1 cellular context compared by ENCODE assay signal in genomic region chr11:126159719-126160344, GRCh38.
TF ChIP-seq lines count a peak whose summit lies in the region.

No MANE protein-coding gene starts in this region.

TF ChIP-seq in H1, 55 proteins besides CTCF, POLR2A, EP300 and RAD21:
- TF ChIP-seq RBBP5 (IDR thresholded peaks at IDR 0.05; ENCODE audit: borderline replicate concordance, low read depth, low read length): peak; percentile 41; the same call in 1 of the 2 replicates
- no peak for TF ChIP-seq TBP (IDR thresholded peaks at IDR 0.05; ENCODE audit: low read depth, low read length)
- TF ChIP-seq BCL11A (IDR thresholded peaks at IDR 0.05; ENCODE audit: low read depth in 2 of 2, low read length in 2 of 2): no peak
- TF ChIP-seq SIRT6 (IDR thresholded peaks at IDR 0.05; ENCODE audit: low read length): no peak
- no peak for TF ChIP-seq EGR1 (IDR thresholded peaks at IDR 0.05; ENCODE audit: borderline replicate concordance, low read depth, low read length)
- peak in 1 of 2 experiments; percentile 59; a peak in 1 of 4 replicates for TF ChIP-seq SIN3A (conservative IDR thresholded peaks at IDR 0.05 in 1 of 2, IDR thresholded peaks at IDR 0.05 in 1 of 2; ENCODE audit: low read depth in 1 of 2, low read length in 2 of 2)
- 0 out of 2 replicates have a peak, but pooled peaks have one; percentile 8 for TF ChIP-seq CREB1 (IDR thresholded peaks at IDR 0.05)
- TF ChIP-seq MAX (IDR thresholded peaks at IDR 0.05): peak; percentile 32
